ENCODE assay signal across 8 cellular contexts in genomic region chrX:103686199-103687072, GRCh38. TPM values are rescaled to one million over a fixed set of nuclear protein-coding genes. Genes with fewer than 3 reads are reported as not detected.
DNase-seq lines count a peak whose midpoint lies in the region; ATAC-seq and TF ChIP-seq lines count a peak whose summit lies in the region.

MORF4L2 (minus strand) TSS chrX:103686699; CDS start chrX:103677027, 9,672 bp downstream.

- H3K36me3 Mint-ChIP-seq in T-helper 17 cell (ENCODE audit: low read depth), result no peaks in the 10 kb centered on the region

- ATAC-seq in GM18498 (IDR thresholded peaks at IDR 0.05; ENCODE audit: unreplicated experiment) (peak; percentile 91), HG02885 (IDR thresholded peaks at IDR 0.05; ENCODE audit: poor library complexity, unreplicated experiment) (peak; percentile 89), T-helper 17 cell (peak; percentile 87)

- H3K27me3 Mint-ChIP-seq in T-helper 17 cell, result no peaks in the 10 kb centered on the region

- H3K36me3 ChIP-seq in right atrium auricular region (peaks cover 19% of the 10 kb centered on the region), vagina (no peaks in the 10 kb centered on the region)

- intact Hi-C loops in vagina (cut with DNase I), result loop anchor here (5.0 kb wide), 1 partner anchor 149 kb away; no protein-coding TSS in a partner anchor

- H3K4me1 ChIP-seq in right atrium auricular region (peaks cover 0 to 17% of the 10 kb centered on the region in 2 donors), vagina (no peaks in the 10 kb centered on the region)

- peak within 1 kb of the TSS; percentile 95 to 97 for H3K27ac ChIP-seq in right atrium auricular region
- H3K27ac ChIP-seq in vagina, result peak within 1 kb of the TSS; percentile 95

- peak in 1 of 2 donors; percentile 88 for TF ChIP-seq POLR2A in vagina (IDR thresholded peaks at IDR 0.05)

- H3K4me3 ChIP-seq in right atrium auricular region, result peak within 1 kb of the TSS; percentile 52 to 56
- peak within 1 kb of the TSS; percentile 46 to 59 for H3K4me3 ChIP-seq in vagina

- TF ChIP-seq CTCF in right atrium auricular region (IDR thresholded peaks at IDR 0.05), result no peak
- TF ChIP-seq CTCF in vagina (IDR thresholded peaks at IDR 0.05), result no peak

- H3K27me3 ChIP-seq in right atrium auricular region, result no peaks in the 10 kb centered on the region
- no peaks in the 10 kb centered on the region for H3K27me3 ChIP-seq in vagina

- no peaks in the 10 kb centered on the region for H3K9me3 ChIP-seq in T-helper 17 cell (ENCODE audit: control insufficient read depth, low read length, poor library complexity, severe bottlenecking)
- no peaks in the 10 kb centered on the region for H3K9me3 ChIP-seq in right atrium auricular region
- no peaks in the 10 kb centered on the region for H3K9me3 ChIP-seq in vagina

- H3K27ac Mint-ChIP-seq in T-helper 17 cell, result no peak within 1 kb of the TSS

- DNase-seq in NCI-H1694 treated with DMSO at 0.1 percent for 48 hours (lab: John Stamatoyannopoulos, UW), result peak; percentile 97
- DNase-seq in T-helper 17 cell, result peak; percentile 58 to 79 (median 66)
- DNase-seq in anterior cingulate cortex (lab: John Stamatoyannopoulos, UW), result peak; percentile 20 to 95 (median 81)
- DNase-seq in right atrium auricular region (ENCODE audit: low spot score), result peak; percentile 97
- DNase-seq in pulmonary artery endothelial cell (ENCODE audit: low read depth, low spot score), result peak; percentile 95
- peak in 1 of 2 donors; percentile 99 for DNase-seq in vagina (ENCODE audit: extremely low spot score in 2 of 2)

- H3K4me1 Mint-ChIP-seq in T-helper 17 cell, result peaks cover 4% of the 10 kb centered on the region

- H3K4me3 Mint-ChIP-seq in T-helper 17 cell, result no peak within 1 kb of the TSS

RNA-seq across cellular contexts. Expression of gene MORF4L2, which starts in this region (rescaled TPM):
- total RNA-seq in T-helper 17 cell, result 100 to 1,000 TPM; 176 to 192 TPM
- 100 to 1,000 TPM; 193 to 198 TPM for total RNA-seq in right atrium auricular region
- total RNA-seq in pulmonary artery endothelial cell, result 583 and 695 TPM in 2 replicates
- total RNA-seq in vagina, result 170 TPM
